ENCODE assay signal across 24 cellular contexts in the genomic region with DNA sequence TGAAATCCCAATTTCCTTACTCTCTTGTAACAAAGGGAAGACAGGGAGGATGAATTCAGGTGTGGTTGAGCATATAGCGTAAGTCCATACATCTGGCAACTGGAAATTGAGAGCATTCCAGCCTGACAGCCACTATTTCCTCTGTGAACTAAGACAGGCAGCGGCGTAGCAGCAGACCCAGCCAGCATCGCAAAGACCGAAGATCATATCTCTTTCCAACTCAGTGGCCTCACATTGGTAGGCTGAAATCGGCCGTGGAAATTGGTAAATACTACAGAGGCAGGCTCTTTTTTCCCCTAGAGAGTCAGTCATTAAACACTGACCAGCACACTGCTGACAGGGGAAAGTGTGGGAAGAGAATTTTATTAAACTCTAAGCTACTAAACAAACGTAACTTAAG. TPM values are rescaled to one million over a fixed set of nuclear protein-coding genes. Genes with fewer than 3 reads are reported as not detected.
A peak's percentile ranks its signal among the peaks of the same experiment; 100 is the strongest.
DNase-seq lines count a peak whose midpoint lies in the region; ATAC-seq and TF ChIP-seq lines count a peak whose summit lies in the region.
"Had no signal": no experiment of that assay in that cellular context is flagged by ENCODE, and none has a peak within 500 bp of the region (broad histone marks: within the 10 kb centered on the region; RNA-seq: fewer than 3 reads in every experiment).

No MANE protein-coding gene starts in this region.

- TF ChIP-seq EP300 in SK-N-SH (IDR thresholded peaks at IDR 0.05; ENCODE audit: borderline replicate concordance in 1 of 2, low read depth in 1 of 2, low read length in 1 of 2): peak in 1 of 2 experiments; percentile 75; a peak in 2 of 4 replicates

- TF ChIP-seq CTCF in cardiac muscle cell (IDR thresholded peaks at IDR 0.05; ENCODE audit: low read depth, low read length) (no peak), left ventricle myocardium inferior (IDR thresholded peaks at IDR 0.05; ENCODE audit: borderline replicate concordance) (no peak), SK-N-SH (IDR thresholded peaks at IDR 0.05) (no peak), progenitor cell of endocrine pancreas (IDR thresholded peaks at IDR 0.05; ENCODE audit: unreplicated experiment) (no peak)

- H3K36me3 ChIP-seq in cardiac muscle cell: peaks cover 6% of the 10 kb centered on the region
- peaks cover 36% of the 10 kb centered on the region for H3K36me3 ChIP-seq in left ventricle myocardium inferior
- peaks cover 21 to 27% of the 10 kb centered on the region in 2 experiments for H3K36me3 ChIP-seq in SK-N-SH (replicated peaks in 1 of 2; ENCODE audit: control insufficient read depth in 1 of 2, insufficient read depth in 2 of 2, low read length in 1 of 2)

- TF ChIP-seq RAD21 in SK-N-SH (IDR thresholded peaks at IDR 0.05; ENCODE audit: low read length): 0 out of 2 replicates have a peak, but pooled peaks have one; percentile 17

- H3K27me3 Mint-ChIP-seq in stimulated activated naive B cell treated with anti-CD40 and anti-IgM and Interleukin-4, amounts not matched to agents 10 μg/mL and 1 μg/mL and 100 μg/mL, for 72 hours: no peaks in the 10 kb centered on the region
- H3K27me3 Mint-ChIP-seq in progenitor cell of endocrine pancreas: no peaks in the 10 kb centered on the region
- H3K27me3 Mint-ChIP-seq: CD4-positive, CD25-positive, alpha-beta regulatory T cell had no signal

- no peak overlapping the region for H3K27ac ChIP-seq in cardiac muscle cell
- H3K27ac ChIP-seq in left ventricle myocardium inferior (replicated peaks): no peak overlapping the region
- H3K27ac ChIP-seq in SK-N-SH (ENCODE audit: low read depth in 2 of 2, low read length in 1 of 2): peak overlapping the region; percentile 19 to 69; a peak in 3 of 4 replicates
- H3K27ac ChIP-seq: BLaER1, GM23248, RWPE1, SK-N-MC had no signal

- H3K27me3 ChIP-seq in cardiac muscle cell: no peaks in the 10 kb centered on the region
- H3K27me3 ChIP-seq in left ventricle myocardium inferior (ENCODE audit: low read depth): no peaks in the 10 kb centered on the region
- H3K27me3 ChIP-seq in SK-N-SH (ENCODE audit: insufficient read depth): no peaks in the 10 kb centered on the region
- H3K27me3 ChIP-seq: BLaER1 had no signal

- H3K4me1 Mint-ChIP-seq in stimulated activated naive B cell treated with anti-CD40 and anti-IgM and Interleukin-4, amounts not matched to agents 10 μg/mL and 1 μg/mL and 100 μg/mL, for 72 hours: peaks cover 6 to 7% of the 10 kb centered on the region in 2 donors
- no peaks in the 10 kb centered on the region for H3K4me1 Mint-ChIP-seq in progenitor cell of endocrine pancreas (ENCODE audit: low read depth)

- no peaks in the 10 kb centered on the region for H4K20me1 ChIP-seq in SK-N-SH (ENCODE audit: insufficient read depth)

- H3K79me2 ChIP-seq in SK-N-SH (ENCODE audit: insufficient read depth): no peaks in the 10 kb centered on the region; the same call in 1 of the 2 replicates

- H3K27ac Mint-ChIP-seq in stimulated activated naive B cell treated with anti-CD40 and anti-IgM and Interleukin-4, amounts not matched to agents 10 μg/mL and 1 μg/mL and 100 μg/mL, for 72 hours: peak overlapping the region; percentile 5
- no peak overlapping the region for H3K27ac Mint-ChIP-seq in progenitor cell of endocrine pancreas

- no peak overlapping the region for H3K4me3 Mint-ChIP-seq in stimulated activated naive B cell treated with anti-CD40 and anti-IgM and Interleukin-4, amounts not matched to agents 10 μg/mL and 1 μg/mL and 100 μg/mL, for 72 hours
- H3K4me3 Mint-ChIP-seq in progenitor cell of endocrine pancreas (ENCODE audit: low read depth): no peak overlapping the region
- H3K4me3 Mint-ChIP-seq: CD4-positive, CD25-positive, alpha-beta regulatory T cell had no signal

- H3K4me3 ChIP-seq in cardiac muscle cell: no peak overlapping the region
- H3K4me3 ChIP-seq in left ventricle myocardium inferior: no peak overlapping the region
- H3K4me3 ChIP-seq in SK-N-SH (ENCODE audit: low read depth in 2 of 2, low read length in 1 of 2): no peak overlapping the region
- H3K4me3 ChIP-seq: BLaER1, GM23248, SK-N-MC had no signal

- intact Hi-C loops in left ventricle myocardium inferior (cut with micrococcal nuclease): no loop called here

- CTCF ChIA-PET in SK-N-SH (lab: Yijun Ruan, JAX): interaction anchor here (1.3 to 1.4 kb wide), 2 partner anchors 19 to 26 kb away, joined by 3 to 8 read pairs; no protein-coding TSS in a partner anchor

- H3K4me1 ChIP-seq in cardiac muscle cell (ENCODE audit: low read depth) (no peaks in the 10 kb centered on the region), left ventricle myocardium inferior (peaks cover 12% of the 10 kb centered on the region), SK-N-SH (ENCODE audit: control insufficient read depth in 1 of 2, insufficient read depth in 2 of 2, low read depth in 1 of 2, low read length in 1 of 2) (peaks cover 0 to 29% of the 10 kb centered on the region in 2 experiments; a peak in 3 of 4 replicates)
- H3K4me1 ChIP-seq: BLaER1 had no signal

- H3F3A ChIP-seq in SK-N-SH (replicated peaks; ENCODE audit: insufficient read depth): peaks cover 15% of the 10 kb centered on the region

- peak overlapping the region; percentile 3; the same call in 1 of the 2 replicates for H2AFZ ChIP-seq in SK-N-SH (ENCODE audit: low read depth)
- H2AFZ ChIP-seq: GM23248 had no signal

- H3K9me2 ChIP-seq in SK-N-SH: no peaks in the 10 kb centered on the region

- H3K9me3 Mint-ChIP-seq in stimulated activated naive B cell treated with anti-CD40 and anti-IgM and Interleukin-4, amounts not matched to agents 10 μg/mL and 1 μg/mL and 100 μg/mL, for 72 hours: peaks cover 0 to 4% of the 10 kb centered on the region in 2 donors
- peaks cover 13% of the 10 kb centered on the region for H3K9me3 Mint-ChIP-seq in progenitor cell of endocrine pancreas (ENCODE audit: low read depth)

- ATAC-seq in stimulated activated naive B cell treated with anti-CD40 and anti-IgM and Interleukin-4, amounts not matched to agents 10 μg/mL and 1 μg/mL and 100 μg/mL, for 72 hours (replicated peaks): no peak
- ATAC-seq: HepG2 had no signal

- H3K9me3 ChIP-seq in cardiac muscle cell (ENCODE audit: low read depth) (no peaks in the 10 kb centered on the region), left ventricle myocardium inferior (replicated peaks) (peaks cover 12% of the 10 kb centered on the region), SK-N-SH (peaks cover 16% of the 10 kb centered on the region; the same call in 1 of the 2 replicates)

- WGBS in SK-N-SH (ENCODE audit: low lambda C conversion rate): 31% methylated on average over 8 of the region's 8 CpGs

- H3K9ac ChIP-seq in SK-N-SH: no peak overlapping the region
- H3K9ac ChIP-seq: BLaER1, GM23248 had no signal

- DNase-seq in cardiac muscle cell (ENCODE audit: low read depth in 1 of 2, low spot score in 1 of 2) (peak; percentile 4 to 36), left ventricle myocardium inferior (no peak), SK-N-SH (peak; percentile 61), islet precursor cell (peak; percentile 76), progenitor cell of endocrine pancreas (ENCODE audit: low spot score, unreplicated experiment) (no peak), UCSD-AML1 (lab: John Stamatoyannopoulos, UW; ENCODE audit: unreplicated experiment) (no peak), activated gamma-delta T cell treated with Interleukin-2 at 50 U/mL for 16 hours (no peak)
- DNase-seq in stimulated activated naive B cell treated with anti-CD40 and anti-IgM and Interleukin-4, amounts not matched to agents 10 μg/mL and 1 μg/mL and 100 μg/mL, for 72 hours: no peak
- DNase-seq: CD4-positive, CD25-positive, alpha-beta regulatory T cell; DMS53; GF-D8; GM23248; H7; KBM-7; NCI-H1105 treated with DMSO at 0.1 percent for 48 hours; NCI-H146; NCI-H1930; NCI-H2227 treated with DMSO at 0.1 percent for 48 hours; NCI-H526 treated with DMSO at 0.1 percent for 48 hours; SHP77 had no signal

- peaks cover 51 to 71% of the 10 kb centered on the region in 2 donors for H3K36me3 Mint-ChIP-seq in stimulated activated naive B cell treated with anti-CD40 and anti-IgM and Interleukin-4, amounts not matched to agents 10 μg/mL and 1 μg/mL and 100 μg/mL, for 72 hours
- H3K36me3 Mint-ChIP-seq in progenitor cell of endocrine pancreas (ENCODE audit: insufficient read depth): peaks cover 28% of the 10 kb centered on the region

- H3K4me2 ChIP-seq in SK-N-SH: 0 out of 2 replicates have a peak overlapping the region, but pooled peaks have one; percentile 27
- H3K4me2 ChIP-seq: BLaER1 had no signal

- POLR2A ChIA-PET in SK-N-SH (lab: Yijun Ruan, JAX): no interaction called here

TF ChIP-seq in SK-N-SH, 30 proteins besides CTCF, POLR2A, EP300 and RAD21 (continues in another document):
- no peak for TF ChIP-seq NFIC (IDR thresholded peaks at IDR 0.05; ENCODE audit: borderline replicate concordance)
- TF ChIP-seq RCOR1 (IDR thresholded peaks at IDR 0.05; ENCODE audit: low read length): peak; percentile 91
- peak; percentile 81 for TF ChIP-seq MXI1 (IDR thresholded peaks at IDR 0.05; ENCODE audit: low read depth, low read length)
- TF ChIP-seq FOXJ3 (CRISPR knock-in tag; IDR thresholded peaks at IDR 0.05): no peak
- TF ChIP-seq USF2 (IDR thresholded peaks at IDR 0.05; ENCODE audit: borderline replicate concordance, low read depth, low read length): no peak
- no peak for TF ChIP-seq RXRA (IDR thresholded peaks at IDR 0.05; ENCODE audit: borderline replicate concordance, low read depth)
- peak; percentile 60 for TF ChIP-seq PBX3 (IDR thresholded peaks at IDR 0.05)
- no peak for TF ChIP-seq YY1 (IDR thresholded peaks at IDR 0.05; ENCODE audit: low read depth)

RNA-seq across cellular contexts. Expression of gene TARBP1, which starts 43.4 kb away (rescaled TPM):
- total RNA-seq in cardiac muscle cell: 14.4 and 34.3 TPM in 2 replicates
- 25.6 and 44.2 TPM in 2 replicates for polyA plus RNA-seq in cardiac muscle cell
- 11.4 TPM for total RNA-seq in left ventricle myocardium inferior
- polyA plus RNA-seq in SK-N-SH (2012; rRNA removed): 33.0 and 46.1 TPM in 2 replicates
- polyA plus RNA-seq in SK-N-SH (2012; cell fraction: cytosol; rRNA removed): 18.7 and 21.0 TPM in 2 replicates
- polyA plus RNA-seq in SK-N-SH (2012; cell fraction: nucleus; rRNA removed): 146 and 210 TPM in 2 replicates
- total RNA-seq in progenitor cell of endocrine pancreas: 60.4 and 65.9 TPM in 2 replicates

Comparison
In these comparisons a context has a peak if more than half of its experiments do, and no peak if none do; other contexts are left out.
1. DNase-seq: peak in cardiac muscle cell (2 of 2), SK-N-SH (single experiment) and islet precursor cell (single experiment); none in left ventricle myocardium inferior (single experiment), stimulated activated naive B cell treated with anti-CD40 and anti-IgM and Interleukin-4, amounts not matched to agents 10 μg/mL and 1 μg/mL and 100 μg/mL, for 72 hours (single experiment), progenitor cell of endocrine pancreas (single experiment), UCSD-AML1 (single experiment) and activated gamma-delta T cell treated with Interleukin-2 at 50 U/mL for 16 hours (single experiment).
2. H3K27ac ChIP-seq: peak in SK-N-SH (2 of 2); none in cardiac muscle cell (single experiment) and left ventricle myocardium inferior (single experiment).